8 cellular contexts compared by ENCODE assay signal in the genomic region with DNA sequence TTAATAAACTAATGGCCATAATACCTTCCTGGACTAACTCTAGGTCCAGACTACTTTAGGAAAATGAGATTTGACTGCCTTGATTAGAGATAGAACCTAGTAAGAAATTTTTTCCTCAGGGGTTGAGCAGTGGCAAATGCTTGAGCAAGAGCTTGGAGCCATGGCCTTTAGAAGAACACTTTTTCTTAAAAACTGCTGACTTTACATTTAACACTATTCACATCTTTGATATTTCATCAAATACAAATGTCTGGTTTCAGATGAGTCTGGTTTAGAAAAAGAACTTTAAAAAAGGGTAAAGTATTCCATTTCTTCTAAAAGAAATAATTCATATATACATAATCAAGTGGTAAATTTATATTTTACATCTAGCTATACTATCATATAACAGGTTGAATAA.
"Had no signal": no experiment of that assay in that cellular context is flagged by ENCODE, and none has a peak within 500 bp of the region (broad histone marks: within the 10 kb centered on the region; RNA-seq: fewer than 3 reads in every experiment).

No MANE protein-coding gene starts in this region.

- H2AFZ ChIP-seq: GM23338 had no signal

- H3K4me2 ChIP-seq: GM23338, KMS-11 had no signal

- DNase-seq: H7, Karpas-422, KBM-7 had no signal

- H3K36me3 ChIP-seq: HAP-1 had no signal

- H3K4me3 ChIP-seq: GM23338, HAP-1 had no signal

- ATAC-seq: GM23338, HCT116 had no signal

- H3K9me3 ChIP-seq: HAP-1 had no signal

- H3K27ac ChIP-seq: HL-60, KMS-11 had no signal

- H3K9ac ChIP-seq: KMS-11 had no signal

- H3K4me1 ChIP-seq: HAP-1 had no signal
